In genomic region chr17:15944720-15945492, GRCh38 we compare ENCODE assay signal across 8 cellular contexts. TPM values are rescaled to one million over a fixed set of nuclear protein-coding genes. Genes with fewer than 3 reads are reported as not detected.
DNase-seq lines count a peak whose midpoint lies in the region; ATAC-seq and TF ChIP-seq lines count a peak whose summit lies in the region.

ADORA2B (plus strand) TSS chr17:15945130; CDS start chr17:15945249, 119 bp downstream.

- DNase-seq in Ammon's horn (ENCODE audit: low spot score) = peak; percentile 57
- peak; percentile 33 for DNase-seq in NCI-H1092 (lab: John Stamatoyannopoulos, UW)
- peak; percentile 54 for DNase-seq in activated CD4-positive, CD25-positive, alpha-beta regulatory T cell treated with anti-CD3 and anti-CD28 coated beads, Interleukin-2, amount 50 U/mL, for 72 hours
- peak; percentile 41 to 88 for DNase-seq in dermis microvascular lymphatic vessel endothelial cell (ENCODE audit: low read depth in 2 of 2)
- DNase-seq in left lung = peak; percentile 73 to 94
- peak; percentile 50 for DNase-seq in stimulated activated CD4-positive, alpha-beta T cell treated with anti-CD3 and anti-CD28 coated beads, Interleukin-4, amount 100 ng/mL, for 24 hours
- DNase-seq in SHP77 treated with DMSO at 0.1 percent for 48 hours (lab: John Stamatoyannopoulos, UW) = no peak

- no peaks in the 10 kb centered on the region for H3K36me3 ChIP-seq in left lung

- intact Hi-C loops in left lung (cut with DNase I) = no loop called here

- peak within 1 kb of the TSS in 1 of 2 donors; percentile 61 for H3K27ac ChIP-seq in left lung

- H3K27me3 ChIP-seq in left lung = peaks cover 0 to 24% of the 10 kb centered on the region in 2 donors

- H3K4me3 ChIP-seq in left lung = peak within 1 kb of the TSS; percentile 56 to 57

- H3K9me3 ChIP-seq in left lung = no peaks in the 10 kb centered on the region

- peak; percentile 57 for ATAC-seq in GM19438 (IDR thresholded peaks at IDR 0.05; ENCODE audit: low read depth, unreplicated experiment)
- ATAC-seq in left lung = peak; percentile 83

- peaks cover 11 to 62% of the 10 kb centered on the region in 2 donors for H3K4me1 ChIP-seq in left lung

- TF ChIP-seq CTCF in left lung (IDR thresholded peaks at IDR 0.05) = peak; percentile 45

RNA-seq across cellular contexts. Expression of gene ADORA2B, which starts in this region (rescaled TPM):
- 6.4 and 7.5 TPM in 2 replicates for total RNA-seq in dermis microvascular lymphatic vessel endothelial cell
- 10 to 100 TPM in 1 of 2 donors, 1 to 10 TPM in 1; 5.2 to 12.2 TPM for total RNA-seq in left lung
